In genomic region chr22:32462452-32462851, GRCh38 we compare ENCODE assay signal across 32 cellular contexts. TPM values are rescaled to one million over a fixed set of nuclear protein-coding genes. Genes with fewer than 3 reads are reported as not detected.
"Had no signal": no experiment of that assay in that cellular context is flagged by ENCODE, and none has a peak within 500 bp of the region (broad histone marks: within the 10 kb centered on the region; RNA-seq: fewer than 3 reads in every experiment).

No MANE protein-coding gene starts in this region.

- H3K4me1 Mint-ChIP-seq: stimulated activated effector memory CD8-positive, alpha-beta T cell treated with anti-CD3 and anti-CD28 coated beads, Interleukin-12 subunit alpha, Interleukin-12 subunit beta, amount 100 ng/mL, for 72 hours; stimulated activated memory B cell treated with anti-CD40 and anti-IgM and Interleukin-4, amounts not matched to agents 10 μg/mL and 1 μg/mL and 100 μg/mL, for 72 hours; stimulated activated naive CD8-positive, alpha-beta T cell treated with anti-CD3 and anti-CD28 coated beads, Interleukin-15, amount 100 ng/mL, for 72 hours had no signal

- H3K9me3 Mint-ChIP-seq: stimulated activated effector memory CD8-positive, alpha-beta T cell treated with anti-CD3 and anti-CD28 coated beads, Interleukin-12 subunit alpha, Interleukin-12 subunit beta, amount 100 ng/mL, for 72 hours; stimulated activated memory B cell treated with anti-CD40 and anti-IgM and Interleukin-4, amounts not matched to agents 10 μg/mL and 1 μg/mL and 100 μg/mL, for 72 hours; stimulated activated naive B cell treated with anti-CD40 and anti-IgM and Interleukin-4, amounts not matched to agents 10 μg/mL and 1 μg/mL and 100 μg/mL, for 72 hours; stimulated activated naive CD8-positive, alpha-beta T cell treated with anti-CD3 and anti-CD28 coated beads, Interleukin-15, amount 100 ng/mL, for 72 hours; stimulated activated naive CD8-positive, alpha-beta T cell treated with anti-CD3 and anti-CD28 coated beads, Interleukin-15, Interleukin-2, amounts not matched to agents 100 ng/mL and 50 ng/mL, for 24 hours; type B pancreatic cell had no signal

- FAIRE-seq: urothelium cell line had no signal

- ATAC-seq: stimulated activated effector memory CD8-positive, alpha-beta T cell treated with anti-CD3 and anti-CD28 coated beads, Interleukin-12 subunit alpha, Interleukin-12 subunit beta, amount 100 ng/mL, for 72 hours; stimulated activated memory B cell treated with anti-CD40 and anti-IgM and Interleukin-4, amounts not matched to agents 10 μg/mL and 1 μg/mL and 100 μg/mL, for 72 hours; stimulated activated naive B cell treated with anti-CD40 and anti-IgM and Interleukin-4, amounts not matched to agents 10 μg/mL and 1 μg/mL and 100 μg/mL, for 72 hours; stimulated activated naive CD8-positive, alpha-beta T cell treated with anti-CD3 and anti-CD28 coated beads, Interleukin-15, amount 100 ng/mL, for 72 hours; stimulated activated naive CD8-positive, alpha-beta T cell treated with anti-CD3 and anti-CD28 coated beads, Interleukin-15, Interleukin-2, amounts not matched to agents 100 U/mL and 50 U/mL, for 24 hours; upper lobe of right lung had no signal

- H3K27ac ChIP-seq: stomach, suprapubic skin, testis, thoracic aorta, thyroid gland, tibial nerve, transverse colon, upper lobe of left lung, upper lobe of right lung, uterus, vagina had no signal

- H3K36me3 ChIP-seq: stomach, suprapubic skin, thoracic aorta, thyroid gland, tibial nerve, transverse colon, upper lobe of left lung, upper lobe of right lung, uterus, vagina had no signal

- DNase-seq: stimulated activated CD4-positive, alpha-beta T cell treated with anti-CD3 and anti-CD28 coated beads, Interleukin-2, amount 100 ng/mL, for 48 hours; stimulated activated CD4-positive, alpha-beta T cell treated with anti-CD3 and anti-CD28 coated beads, Interleukin-4, amount 100 ng/mL, for 1 hour; stimulated activated CD4-positive, alpha-beta T cell treated with anti-CD3 and anti-CD28 coated beads, Interleukin-4, amount 100 ng/mL, for 24 hours; stimulated activated CD4-positive, alpha-beta T cell treated with anti-CD3 and anti-CD28 coated beads, Interleukin-4, amount 100 ng/mL, for 4 hours; stimulated activated CD8-positive, alpha-beta memory T cell treated with anti-CD3 and anti-CD28 coated beads, Interleukin-4, amount 100 ng/mL, for 48 hours; stimulated activated naive B cell treated with anti-CD40 and anti-IgM and Interleukin-4, amounts not matched to agents 10 μg/mL and 1 μg/mL and 100 μg/mL, for 72 hours; stimulated activated naive CD4-positive, alpha-beta T cell; stimulated activated naive CD4-positive, alpha-beta T cell treated with Interleukin-2 at 50 U/mL for 16 hours; stimulated activated naive CD8-positive, alpha-beta T cell treated with anti-CD3 and anti-CD28 coated beads, Interleukin-15, amount 100 ng/mL, for 72 hours; stimulated activated naive CD8-positive, alpha-beta T cell treated with anti-CD3 and anti-CD28 coated beads, Interleukin-15, Interleukin-2, amounts not matched to agents 100 U/mL and 50 U/mL, for 24 hours; stomach; substantia nigra; testis; thyroid gland; transverse colon; trophoblast cell; upper lobe of left lung; upper lobe of right lung; uterus had no signal

- H3K4me3 ChIP-seq: stomach, suprapubic skin, testis, thoracic aorta, thyroid gland, tibial nerve, transverse colon, upper lobe of left lung, upper lobe of right lung, uterus, vagina had no signal

- H3K27ac Mint-ChIP-seq: stimulated activated effector memory CD8-positive, alpha-beta T cell treated with anti-CD3 and anti-CD28 coated beads, Interleukin-12 subunit alpha, Interleukin-12 subunit beta, amount 100 ng/mL, for 72 hours; stimulated activated memory B cell treated with anti-CD40 and anti-IgM and Interleukin-4, amounts not matched to agents 10 μg/mL and 1 μg/mL and 100 μg/mL, for 72 hours; stimulated activated naive B cell treated with anti-CD40 and anti-IgM and Interleukin-4, amounts not matched to agents 10 μg/mL and 1 μg/mL and 100 μg/mL, for 72 hours; stimulated activated naive CD8-positive, alpha-beta T cell treated with anti-CD3 and anti-CD28 coated beads, Interleukin-15, amount 100 ng/mL, for 72 hours; stimulated activated naive CD8-positive, alpha-beta T cell treated with anti-CD3 and anti-CD28 coated beads, Interleukin-15, Interleukin-2, amounts not matched to agents 100 ng/mL and 50 ng/mL, for 24 hours; type B pancreatic cell had no signal

- H3K4me3 Mint-ChIP-seq: stimulated activated effector memory CD8-positive, alpha-beta T cell treated with anti-CD3 and anti-CD28 coated beads, Interleukin-12 subunit alpha, Interleukin-12 subunit beta, amount 100 ng/mL, for 72 hours; stimulated activated memory B cell treated with anti-CD40 and anti-IgM and Interleukin-4, amounts not matched to agents 10 μg/mL and 1 μg/mL and 100 μg/mL, for 72 hours; stimulated activated naive B cell treated with anti-CD40 and anti-IgM and Interleukin-4, amounts not matched to agents 10 μg/mL and 1 μg/mL and 100 μg/mL, for 72 hours; stimulated activated naive CD8-positive, alpha-beta T cell treated with anti-CD3 and anti-CD28 coated beads, Interleukin-15, amount 100 ng/mL, for 72 hours; stimulated activated naive CD8-positive, alpha-beta T cell treated with anti-CD3 and anti-CD28 coated beads, Interleukin-15, Interleukin-2, amounts not matched to agents 100 ng/mL and 50 ng/mL, for 24 hours; type B pancreatic cell had no signal

- H3K36me3 Mint-ChIP-seq: stimulated activated effector memory CD8-positive, alpha-beta T cell treated with anti-CD3 and anti-CD28 coated beads, Interleukin-12 subunit alpha, Interleukin-12 subunit beta, amount 100 ng/mL, for 72 hours; stimulated activated memory B cell treated with anti-CD40 and anti-IgM and Interleukin-4, amounts not matched to agents 10 μg/mL and 1 μg/mL and 100 μg/mL, for 72 hours; stimulated activated naive B cell treated with anti-CD40 and anti-IgM and Interleukin-4, amounts not matched to agents 10 μg/mL and 1 μg/mL and 100 μg/mL, for 72 hours; type B pancreatic cell had no signal

- H3K9me3 ChIP-seq: stomach, suprapubic skin, testis, thoracic aorta, thyroid gland, tibial nerve, transverse colon, upper lobe of left lung, upper lobe of right lung, uterus, vagina had no signal

- H3K27me3 ChIP-seq: suprapubic skin, testis, thyroid gland, upper lobe of left lung, uterus had no signal

- H3K4me1 ChIP-seq: stomach, suprapubic skin, testis, tibial nerve, transverse colon, upper lobe of left lung, upper lobe of right lung, uterus, vagina had no signal

RNA-seq across cellular contexts. Expression of gene BPIFC, which starts 1.8 kb away (rescaled TPM):
- total RNA-seq: stomach, subcutaneous adipose tissue, temporal lobe, thoracic aorta, thyroid gland, tibial nerve, transverse colon, upper lobe of left lung, upper lobe of right lung, ureter, urinary bladder, uterus, vagina had no signal
- polyA plus RNA-seq: stomach, urinary bladder had no signal
